In the genomic region with DNA sequence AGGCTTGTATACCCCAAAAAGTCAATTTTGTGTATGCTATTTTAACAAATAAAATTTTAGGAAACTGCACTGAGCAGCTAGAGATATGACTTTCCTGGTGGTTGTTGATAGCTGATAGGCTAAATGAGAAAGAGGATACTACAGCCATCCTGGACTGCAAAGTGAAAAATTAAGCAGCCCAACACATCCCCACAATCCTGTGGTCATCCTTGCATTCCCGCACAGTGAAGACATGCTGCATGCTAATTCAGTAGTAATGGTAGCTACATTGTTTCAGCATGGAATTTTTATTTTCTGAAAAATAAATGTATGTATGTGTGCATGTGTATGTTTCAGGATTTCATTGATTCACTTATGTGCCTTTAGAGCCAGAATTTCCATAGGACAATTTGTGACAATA, we compare ENCODE assay signal across 18 cellular contexts.
"Had no signal": no experiment of that assay in that cellular context is flagged by ENCODE, and none has a peak within 500 bp of the region (broad histone marks: within the 10 kb centered on the region; RNA-seq: fewer than 3 reads in every experiment).

No MANE protein-coding gene starts in this region.

- H3K36me3 Mint-ChIP-seq: naive B cell, neural progenitor cell had no signal

- H3K4me3 Mint-ChIP-seq: activated naive CD4-positive, alpha-beta T cell treated with anti-CD3 and anti-CD28 coated beads for 36 hours; naive B cell; neural progenitor cell had no signal

- H3K9me3 ChIP-seq: body of pancreas, esophagus squamous epithelium, lower lobe of right lung, ovary, spleen had no signal

- DNase-seq: activated CD4-positive, alpha-beta T cell treated with anti-CD3 and anti-CD28 coated beads, Interleukin-2, amount 50 U/mL, for 48 hours; activated naive CD4-positive, alpha-beta T cell treated with anti-CD3 and anti-CD28 coated beads for 36 hours; body of pancreas; central memory CD4-positive, alpha-beta T cell; effector CD4-positive, alpha-beta T cell; esophagus squamous epithelium; foreskin keratinocyte; left cardiac atrium; lower lobe of right lung; midbrain; naive B cell; ovary; spleen; T-helper 1 cell; T1000 had no signal

- H3K27me3 ChIP-seq: body of pancreas, neural progenitor cell, ovary, spleen had no signal

- H3K27ac Mint-ChIP-seq: activated naive CD4-positive, alpha-beta T cell treated with anti-CD3 and anti-CD28 coated beads for 36 hours; activated T-helper 2 cell treated with anti-CD3 and anti-CD28 coated beads, Interferon-gamma antibody, Interleukin-2, Interleukin-4, amounts not matched to agents 10 μg/mL and 5 μg/mL and 100 μg/mL, durations not matched to agents 14 hours and 24 hours and 36 hours; naive B cell; neural progenitor cell had no signal

- H3K9me3 Mint-ChIP-seq: activated naive CD4-positive, alpha-beta T cell treated with anti-CD3 and anti-CD28 coated beads for 36 hours; activated T-helper 2 cell treated with anti-CD3 and anti-CD28 coated beads, Interferon-gamma antibody, Interleukin-2, Interleukin-4, amounts not matched to agents 10 μg/mL and 5 μg/mL and 100 μg/mL, durations not matched to agents 14 hours and 24 hours and 36 hours; neural progenitor cell had no signal

- H3K4me3 ChIP-seq: body of pancreas, coronary artery, esophagus squamous epithelium, lower lobe of right lung, neural progenitor cell, ovary, spleen had no signal

- H3K27ac ChIP-seq: body of pancreas, coronary artery, esophagus squamous epithelium, foreskin keratinocyte, lower lobe of right lung, neural progenitor cell, ovary, spleen had no signal
